22 cellular contexts compared by ENCODE assay signal in the genomic region with DNA sequence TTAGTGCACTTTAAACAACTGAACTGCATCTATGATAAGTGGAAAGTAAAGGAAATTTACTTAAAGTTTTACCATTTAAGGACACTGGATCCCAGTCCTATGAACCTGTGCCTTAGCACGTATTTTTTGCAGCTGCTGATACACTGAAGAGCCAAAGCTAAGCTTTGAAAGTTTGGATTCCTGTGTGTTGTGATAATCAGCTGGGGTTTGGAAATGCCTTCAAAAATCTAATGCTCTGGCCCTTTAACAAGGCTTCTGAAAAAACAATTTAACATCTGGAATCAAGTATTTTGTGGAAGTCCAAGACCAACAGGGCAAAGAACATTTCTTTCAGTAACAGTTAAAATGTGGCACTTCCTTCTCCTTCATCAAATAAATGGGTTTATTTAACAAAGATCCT. TPM values are rescaled to one million over a fixed set of nuclear protein-coding genes. Genes with fewer than 3 reads are reported as not detected.
"Had no signal": no experiment of that assay in that cellular context is flagged by ENCODE, and none has a peak within 500 bp of the region (broad histone marks: within the 10 kb centered on the region; RNA-seq: fewer than 3 reads in every experiment).

No MANE protein-coding gene starts in this region.

- H3K27ac ChIP-seq: foreskin keratinocyte, ovary, prostate gland, upper lobe of left lung had no signal

- ATAC-seq: activated CD4-positive, alpha-beta T cell treated with anti-CD3 and anti-CD28 coated beads for 36 hours; foreskin keratinocyte; left lobe of liver; natural killer cell; stimulated activated naive CD8-positive, alpha-beta T cell treated with anti-CD3 and anti-CD28 coated beads, Interleukin-15, Interleukin-2, amounts not matched to agents 100 U/mL and 50 U/mL, for 24 hours; WTC11 had no signal

- H3K36me3 ChIP-seq: ovary, prostate gland, upper lobe of left lung had no signal

- DNase-seq: activated CD4-positive, alpha-beta T cell treated with anti-CD3 and anti-CD28 coated beads for 36 hours; activated CD4-positive, alpha-beta T cell treated with anti-CD3 and anti-CD28 coated beads, Interleukin-2, amount 50 U/mL, for 48 hours; activated CD8-positive, alpha-beta memory T cell treated with anti-CD3 and anti-CD28 coated beads, Interleukin-2, amount 50 U/mL, for 48 hours; activated naive CD4-positive, alpha-beta T cell treated with Interleukin-2 at 50 U/mL for 16 hours; activated naive CD8-positive, alpha-beta T cell treated with anti-CD3 and anti-CD28 coated beads for 36 hours; activated T-cell treated with anti-CD3 and anti-CD28 coated beads, Interleukin-2, amount 50 U/mL, for 48 hours; amniotic stem cell; effector CD4-positive, alpha-beta T cell; foreskin keratinocyte; midbrain; natural killer cell; ovary; stimulated activated CD4-positive, alpha-beta T cell treated with anti-CD3 and anti-CD28 coated beads, Interleukin-12 subunit alpha, Interleukin-12 subunit beta, amount 100 ng/mL, for 4 hours; stimulated activated CD4-positive, alpha-beta T cell treated with anti-CD3 and anti-CD28 coated beads, Interleukin-4, amount 100 ng/mL, for 4 hours; stimulated activated naive CD8-positive, alpha-beta T cell treated with anti-CD3 and anti-CD28 coated beads, Interleukin-15, Interleukin-2, amounts not matched to agents 100 U/mL and 50 U/mL, for 24 hours; T1000; upper lobe of left lung had no signal

- H3K9me3 ChIP-seq: ovary, prostate gland, upper lobe of left lung had no signal

- H3K4me3 ChIP-seq: ovary, prostate gland, upper lobe of left lung had no signal

- H3K27me3 Mint-ChIP-seq: dendritic cell treated with granulocyte-macrophage colony-stimulating factor and Interleukin-4, amounts not matched to agents 40 ng/mL and 50 ng/mL, for 4 days had no signal

- H3K27ac Mint-ChIP-seq: activated CD4-positive, alpha-beta T cell treated with anti-CD3 and anti-CD28 coated beads for 36 hours; activated naive CD8-positive, alpha-beta T cell treated with anti-CD3 and anti-CD28 coated beads for 36 hours; dendritic cell treated with granulocyte-macrophage colony-stimulating factor and Interleukin-4, amounts not matched to agents 40 ng/mL and 50 ng/mL, for 4 days; natural killer cell; WTC11 had no signal

- H3K4me1 Mint-ChIP-seq: activated CD4-positive, alpha-beta T cell treated with anti-CD3 and anti-CD28 coated beads for 36 hours; activated naive CD8-positive, alpha-beta T cell treated with anti-CD3 and anti-CD28 coated beads for 36 hours; natural killer cell had no signal

- H3K4me3 Mint-ChIP-seq: activated CD4-positive, alpha-beta T cell treated with anti-CD3 and anti-CD28 coated beads for 36 hours; activated naive CD8-positive, alpha-beta T cell treated with anti-CD3 and anti-CD28 coated beads for 36 hours; dendritic cell treated with granulocyte-macrophage colony-stimulating factor and Interleukin-4, amounts not matched to agents 40 ng/mL and 50 ng/mL, for 4 days; natural killer cell; WTC11 had no signal

- H3K9me3 Mint-ChIP-seq: activated naive CD8-positive, alpha-beta T cell treated with anti-CD3 and anti-CD28 coated beads for 36 hours; dendritic cell treated with granulocyte-macrophage colony-stimulating factor and Interleukin-4, amounts not matched to agents 40 ng/mL and 50 ng/mL, for 4 days; natural killer cell; WTC11 had no signal

- H3K36me3 Mint-ChIP-seq: activated naive CD8-positive, alpha-beta T cell treated with anti-CD3 and anti-CD28 coated beads for 36 hours; natural killer cell; WTC11 had no signal

- H3K4me1 ChIP-seq: foreskin keratinocyte, prostate gland, upper lobe of left lung had no signal

- H3K27me3 ChIP-seq: foreskin keratinocyte, ovary, upper lobe of left lung had no signal

RNA-seq across cellular contexts. Expression of a gene that starts 51.8 kb away (rescaled TPM):
- total RNA-seq: T-helper 1 cell treated with Interleukin-12 subunit alpha and Interleukin-12 subunit beta and Interleukin-4 antibody, amounts not matched to agents 30 ng/mL and 1 ng/mL, for 36 hours had no signal
